ENCODE assay signal across 9 cellular contexts in genomic region chr19:29277107-29277506, GRCh38.
DNase-seq lines count a peak whose midpoint lies in the region; ATAC-seq and FAIRE-seq lines count a peak whose summit lies in the region.
"Had no signal": no experiment of that assay in that cellular context is flagged by ENCODE, and none has a peak within 500 bp of the region (broad histone marks: within the 10 kb centered on the region; RNA-seq: fewer than 3 reads in every experiment).

No MANE protein-coding gene starts in this region.

- no peaks in the 10 kb centered on the region for H3K9me3 ChIP-seq in iPS-20b (ENCODE audit: insufficient read depth, low read depth, low read length)

- H3K27ac ChIP-seq in iPS-20b (ENCODE audit: low read length), result no peak overlapping the region

- peaks cover 3% of the 10 kb centered on the region for H3K27me3 Mint-ChIP-seq in IgD-negative memory B cell

- DNase-seq in COR-L47 (lab: John Stamatoyannopoulos, UW), result peak; percentile 11
- peak; percentile 12 to 20 for DNase-seq in activated CD4-positive, alpha-beta T cell treated with anti-CD3 and anti-CD28 coated beads, Interleukin-2, amount 50 U/mL, for 4 hours
- peak; percentile 70 for DNase-seq in ureter (ENCODE audit: low spot score)
- DNase-seq in frontal cortex (ENCODE audit: low spot score in 2 of 2), result no peak
- DNase-seq in NCI-H146 (lab: John Stamatoyannopoulos, UW), result no peak

- peak overlapping the region in 1 of 3 donors; percentile 1 for H3K27ac Mint-ChIP-seq in IgD-negative memory B cell

- FAIRE-seq in frontal cortex (lab: Jason Lieb, UNC), result no peak
- FAIRE-seq: colon had no signal

- H3K36me3 Mint-ChIP-seq in IgD-negative memory B cell, result peaks cover 3% of the 10 kb centered on the region

- no peaks in the 10 kb centered on the region for H3K36me3 ChIP-seq in iPS-20b (ENCODE audit: insufficient read depth, low read depth, low read length)

- peaks cover 3% of the 10 kb centered on the region; the same call in 1 of the 2 replicates for H3K4me1 ChIP-seq in iPS-20b (ENCODE audit: insufficient read depth, low read length)

- H3K4me1 Mint-ChIP-seq in IgD-negative memory B cell, result peaks cover 0 to 8% (median 0%) of the 10 kb centered on the region in 3 donors

- ATAC-seq in GM21423 (IDR thresholded peaks at IDR 0.05; ENCODE audit: unreplicated experiment), result peak; percentile 87

- peaks cover 1 to 16% (median 1%) of the 10 kb centered on the region in 3 donors for H3K9me3 Mint-ChIP-seq in IgD-negative memory B cell

- H3K9ac ChIP-seq in iPS-20b (ENCODE audit: low read depth, low read length), result no peak overlapping the region

- peak overlapping the region in 3 of 4 donors; percentile 26 to 72 (median 38) for H3K4me3 Mint-ChIP-seq in IgD-negative memory B cell

- peak overlapping the region; percentile 29; the same call in 1 of the 2 replicates for H3K4me3 ChIP-seq in iPS-20b (ENCODE audit: low read length)

- no peaks in the 10 kb centered on the region for H3K27me3 ChIP-seq in iPS-20b (ENCODE audit: insufficient read depth, low read length)

Comparison
In these comparisons a context has a peak if more than half of its experiments do, and no peak if none do; other contexts are left out.
1. DNase-seq: peak in COR-L47 (single experiment), activated CD4-positive, alpha-beta T cell treated with anti-CD3 and anti-CD28 coated beads, Interleukin-2, amount 50 U/mL, for 4 hours (2 of 2) and ureter (single experiment); none in frontal cortex (0 of 2) and NCI-H146 (single experiment).